1 cellular context compared by ENCODE assay signal in genomic region chr13:50244913-50245574, GRCh38.
TF ChIP-seq lines count a peak whose summit lies in the region.

No MANE protein-coding gene starts in this region.

TF ChIP-seq in HepG2, 621 proteins besides CTCF, POLR2A, EP300 and RAD21 (continued from another document and continues in another):
- TF ChIP-seq, protein P1, sequence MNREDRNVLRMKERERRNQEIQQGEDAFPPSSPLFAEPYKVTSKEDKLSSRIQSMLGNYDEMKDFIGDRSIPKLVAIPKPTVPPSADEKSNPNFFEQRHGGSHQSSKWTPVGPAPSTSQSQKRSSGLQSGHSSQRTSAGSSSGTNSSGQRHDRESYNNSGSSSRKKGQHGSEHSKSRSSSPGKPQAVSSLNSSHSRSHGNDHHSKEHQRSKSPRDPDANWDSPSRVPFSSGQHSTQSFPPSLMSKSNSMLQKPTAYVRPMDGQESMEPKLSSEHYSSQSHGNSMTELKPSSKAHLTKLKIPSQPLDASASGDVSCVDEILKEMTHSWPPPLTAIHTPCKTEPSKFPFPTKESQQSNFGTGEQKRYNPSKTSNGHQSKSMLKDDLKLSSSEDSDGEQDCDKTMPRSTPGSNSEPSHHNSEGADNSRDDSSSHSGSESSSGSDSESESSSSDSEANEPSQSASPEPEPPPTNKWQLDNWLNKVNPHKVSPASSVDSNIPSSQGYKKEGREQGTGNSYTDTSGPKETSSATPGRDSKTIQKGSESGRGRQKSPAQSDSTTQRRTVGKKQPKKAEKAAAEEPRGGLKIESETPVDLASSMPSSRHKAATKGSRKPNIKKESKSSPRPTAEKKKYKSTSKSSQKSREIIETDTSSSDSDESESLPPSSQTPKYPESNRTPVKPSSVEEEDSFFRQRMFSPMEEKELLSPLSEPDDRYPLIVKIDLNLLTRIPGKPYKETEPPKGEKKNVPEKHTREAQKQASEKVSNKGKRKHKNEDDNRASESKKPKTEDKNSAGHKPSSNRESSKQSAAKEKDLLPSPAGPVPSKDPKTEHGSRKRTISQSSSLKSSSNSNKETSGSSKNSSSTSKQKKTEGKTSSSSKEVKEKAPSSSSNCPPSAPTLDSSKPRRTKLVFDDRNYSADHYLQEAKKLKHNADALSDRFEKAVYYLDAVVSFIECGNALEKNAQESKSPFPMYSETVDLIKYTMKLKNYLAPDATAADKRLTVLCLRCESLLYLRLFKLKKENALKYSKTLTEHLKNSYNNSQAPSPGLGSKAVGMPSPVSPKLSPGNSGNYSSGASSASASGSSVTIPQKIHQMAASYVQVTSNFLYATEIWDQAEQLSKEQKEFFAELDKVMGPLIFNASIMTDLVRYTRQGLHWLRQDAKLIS (CRISPR knock-in tag; IDR thresholded peaks at IDR 0.05), result 0 out of 2 replicates have a peak, but pooled peaks have one; percentile 50
- TF ChIP-seq ZNF34 (CRISPR knock-in tag; IDR thresholded peaks at IDR 0.05; ENCODE audit: borderline replicate concordance) (no peak), RNF2 (conservative IDR thresholded peaks at IDR 0.05; ENCODE audit: low read depth) (no peak), ZNF562 (CRISPR knock-in tag; IDR thresholded peaks at IDR 0.05; ENCODE audit: borderline replicate concordance) (no peak), FOXP1 (IDR thresholded peaks at IDR 0.05) (peak; percentile 70; the same call in 1 of the 2 replicates), FOXP1 (CRISPR knock-in tag; IDR thresholded peaks at IDR 0.05) (peak; percentile 93), ZNF512 (CRISPR knock-in tag; IDR thresholded peaks at IDR 0.05) (no peak), CBX2 (IDR thresholded peaks at IDR 0.05; ENCODE audit: low read depth, low read length) (no peak), CBX2 (CRISPR knock-in tag; IDR thresholded peaks at IDR 0.05; ENCODE audit: low read depth) (no peak), SRF (IDR thresholded peaks at IDR 0.05; ENCODE audit: low read depth, low read length) (no peak), SALL1 (CRISPR knock-in tag; IDR thresholded peaks at IDR 0.05) (peak; percentile 97), ZNF326 (CRISPR knock-in tag; IDR thresholded peaks at IDR 0.05; ENCODE audit: borderline replicate concordance) (no peak), ZFAT (CRISPR knock-in tag; conservative IDR thresholded peaks at IDR 0.05) (no peak), ZNF850 (CRISPR knock-in tag; conservative IDR thresholded peaks at IDR 0.05) (no peak), ZNF572 (CRISPR knock-in tag; IDR thresholded peaks at IDR 0.05) (no peak), ZNF841 (CRISPR knock-in tag; IDR thresholded peaks at IDR 0.05; ENCODE audit: borderline replicate concordance) (no peak), ZNF281 (CRISPR knock-in tag; IDR thresholded peaks at IDR 0.05; ENCODE audit: borderline replicate concordance) (peak; percentile 99), PRDM4 (CRISPR knock-in tag; IDR thresholded peaks at IDR 0.05; ENCODE audit: borderline replicate concordance) (no peak), NCOR1 (IDR thresholded peaks at IDR 0.05; ENCODE audit: borderline replicate concordance, low read length) (peak; percentile 49; the same call in 1 of the 2 replicates), REXO4 (CRISPR knock-in tag; IDR thresholded peaks at IDR 0.05; ENCODE audit: borderline replicate concordance) (no peak), ZNF747 (CRISPR knock-in tag; IDR thresholded peaks at IDR 0.05; ENCODE audit: borderline replicate concordance) (peak; percentile 60; the same call in 1 of the 2 replicates), KAT8 (CRISPR knock-in tag; IDR thresholded peaks at IDR 0.05) (peak; percentile 79), ZSCAN31 (CRISPR knock-in tag; IDR thresholded peaks at IDR 0.05; ENCODE audit: low read depth) (0 out of 2 replicates have a peak, but pooled peaks have one; percentile 46), KLF11 (CRISPR knock-in tag; IDR thresholded peaks at IDR 0.05) (no peak), ZNF740 (CRISPR knock-in tag; IDR thresholded peaks at IDR 0.05) (no peak), GATAD1 (CRISPR knock-in tag; IDR thresholded peaks at IDR 0.05) (peak; percentile 62), ELF1 (CRISPR knock-in tag; IDR thresholded peaks at IDR 0.05) (peak; percentile 46; the same call in 1 of the 2 replicates), KLF16 (CRISPR knock-in tag; IDR thresholded peaks at IDR 0.05) (0 out of 4 replicates have a peak, but pooled peaks of 1 of the 2 experiments have one; percentile 49), TIGD3 (CRISPR knock-in tag; IDR thresholded peaks at IDR 0.05; ENCODE audit: borderline replicate concordance) (0 out of 2 replicates have a peak, but pooled peaks have one; percentile 41), SMYD3 (CRISPR knock-in tag; IDR thresholded peaks at IDR 0.05) (0 out of 2 replicates have a peak, but pooled peaks have one; percentile 53), HNF1A (IDR thresholded peaks at IDR 0.05; ENCODE audit: low read depth) (peak; percentile 62; the same call in 1 of the 2 replicates), HNF1A (CRISPR knock-in tag; IDR thresholded peaks at IDR 0.05; ENCODE audit: borderline replicate concordance) (peak; percentile 91), CENPT (CRISPR knock-in tag; IDR thresholded peaks at IDR 0.05; ENCODE audit: low read depth) (no peak), ZNF75D (CRISPR knock-in tag; IDR thresholded peaks at IDR 0.05; ENCODE audit: borderline replicate concordance) (no peak), CBX1 (IDR thresholded peaks at IDR 0.05; ENCODE audit: low read depth) (no peak), ZZZ3 (CRISPR knock-in tag; IDR thresholded peaks at IDR 0.05; ENCODE audit: borderline replicate concordance) (no peak; the same call in 1 of the 2 replicates), AGO1 (IDR thresholded peaks at IDR 0.05; ENCODE audit: low read depth, low read length, poor library complexity, severe bottlenecking) (no peak)
- TF ChIP-seq, protein P2, sequence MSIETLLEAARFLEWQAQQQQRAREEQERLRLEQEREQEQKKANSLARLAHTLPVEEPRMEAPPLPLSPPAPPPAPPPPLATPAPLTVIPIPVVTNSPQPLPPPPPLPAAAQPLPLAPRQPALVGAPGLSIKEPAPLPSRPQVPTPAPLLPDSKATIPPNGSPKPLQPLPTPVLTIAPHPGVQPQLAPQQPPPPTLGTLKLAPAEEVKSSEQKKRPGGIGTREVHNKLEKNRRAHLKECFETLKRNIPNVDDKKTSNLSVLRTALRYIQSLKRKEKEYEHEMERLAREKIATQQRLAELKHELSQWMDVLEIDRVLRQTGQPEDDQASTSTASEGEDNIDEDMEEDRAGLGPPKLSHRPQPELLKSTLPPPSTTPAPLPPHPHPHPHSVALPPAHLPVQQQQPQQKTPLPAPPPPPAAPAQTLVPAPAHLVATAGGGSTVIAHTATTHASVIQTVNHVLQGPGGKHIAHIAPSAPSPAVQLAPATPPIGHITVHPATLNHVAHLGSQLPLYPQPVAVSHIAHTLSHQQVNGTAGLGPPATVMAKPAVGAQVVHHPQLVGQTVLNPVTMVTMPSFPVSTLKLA (IDR thresholded peaks at IDR 0.05), result peak; percentile 40; the same call in 1 of the 2 replicates
- TF ChIP-seq, protein P3, sequence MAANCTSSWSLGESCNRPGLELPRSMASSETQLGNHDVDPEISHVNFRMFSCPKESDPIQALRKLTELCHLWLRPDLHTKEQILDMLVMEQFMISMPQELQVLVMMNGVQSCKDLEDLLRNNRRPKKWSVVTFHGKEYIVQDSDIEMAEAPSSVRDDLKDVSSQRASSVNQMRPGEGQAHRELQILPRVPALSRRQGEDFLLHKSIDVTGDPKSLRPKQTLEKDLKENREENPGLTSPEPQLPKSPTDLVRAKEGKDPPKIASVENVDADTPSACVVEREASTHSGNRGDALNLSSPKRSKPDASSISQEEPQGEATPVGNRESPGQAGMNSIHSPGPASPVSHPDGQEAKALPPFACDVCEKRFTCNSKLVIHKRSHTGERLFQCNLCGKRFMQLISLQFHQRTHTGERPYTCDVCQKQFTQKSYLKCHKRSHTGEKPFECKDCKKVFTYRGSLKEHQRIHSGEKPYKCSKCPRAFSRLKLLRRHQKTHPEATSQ (CRISPR knock-in tag; IDR thresholded peaks at IDR 0.05; ENCODE audit: borderline replicate concordance), result peak; percentile 97; the same call in 1 of the 2 replicates
- TF ChIP-seq, protein P4, sequence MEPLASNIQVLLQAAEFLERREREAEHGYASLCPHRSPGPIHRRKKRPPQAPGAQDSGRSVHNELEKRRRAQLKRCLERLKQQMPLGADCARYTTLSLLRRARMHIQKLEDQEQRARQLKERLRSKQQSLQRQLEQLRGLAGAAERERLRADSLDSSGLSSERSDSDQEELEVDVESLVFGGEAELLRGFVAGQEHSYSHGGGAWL (CRISPR knock-in tag; IDR thresholded peaks at IDR 0.05), result no peak
